ENCODE assay signal across 10 cellular contexts in the genomic region with DNA sequence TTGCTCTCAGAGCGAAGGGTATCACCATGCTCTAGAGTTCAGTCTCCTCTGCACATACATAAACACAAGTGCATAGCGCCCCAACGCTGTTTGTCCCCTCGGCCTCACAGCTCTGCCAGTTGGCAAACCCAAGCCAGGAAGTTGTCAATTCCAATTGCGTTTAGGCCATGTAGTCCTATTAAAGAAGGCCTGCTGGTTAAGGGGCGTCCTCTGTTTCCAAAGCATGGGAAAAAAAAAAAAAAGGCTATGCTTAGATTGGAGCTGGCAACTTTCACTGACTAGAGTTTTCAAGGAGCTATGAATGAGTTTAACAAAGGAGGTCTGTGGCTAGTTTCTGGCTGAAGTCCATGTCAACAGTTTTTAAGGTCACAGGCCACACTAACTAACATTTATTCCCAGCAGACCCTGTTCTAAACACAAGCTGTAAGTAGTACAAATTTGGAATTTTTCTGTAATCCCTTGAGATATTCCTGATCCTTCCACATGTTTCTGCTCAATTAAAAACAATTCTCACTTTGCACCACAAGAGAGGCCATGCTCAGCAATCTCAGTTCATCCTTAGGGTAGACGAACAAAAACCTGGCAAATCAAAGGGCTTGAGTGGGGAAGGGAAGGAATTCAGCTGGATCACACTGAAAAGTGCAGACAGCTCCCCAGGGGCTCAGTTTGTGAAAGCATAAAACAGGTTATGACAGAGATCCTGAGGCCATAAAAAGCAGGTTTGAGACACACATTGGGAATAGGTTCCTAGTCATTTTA.
DNase-seq lines count a peak whose midpoint lies in the region; ATAC-seq and TF ChIP-seq lines count a peak whose summit lies in the region.
"Had no signal": no experiment of that assay in that cellular context is flagged by ENCODE, and none has a peak within 500 bp of the region (broad histone marks: within the 10 kb centered on the region; RNA-seq: fewer than 3 reads in every experiment).

No MANE protein-coding gene starts in this region.

- H3K79me2 ChIP-seq in neural cell (replicated peaks; ENCODE audit: insufficient read depth, low read length), result no peaks in the 10 kb centered on the region

- no peaks in the 10 kb centered on the region for H4K20me1 ChIP-seq in neural cell (ENCODE audit: insufficient read depth)

- no peaks in the 10 kb centered on the region for H3K9me3 ChIP-seq in SJCRH30 (replicated peaks)
- no peaks in the 10 kb centered on the region for H3K9me3 ChIP-seq in neural cell (ENCODE audit: low read length)
- H3K9me3 ChIP-seq in WERI-Rb-1 (ENCODE audit: severe bottlenecking), result no peaks in the 10 kb centered on the region

- TF ChIP-seq RAD21 in neural cell (conservative IDR thresholded peaks at IDR 0.05), result no peak

- H3K4me3 ChIP-seq in SJCRH30 (no peak overlapping the region), fibroblast of villous mesenchyme (ENCODE audit: low read depth, low read length) (no peak overlapping the region), neural cell (ENCODE audit: low read length) (no peak overlapping the region), WERI-Rb-1 (ENCODE audit: low read depth, low read length) (no peak overlapping the region)

- no peak overlapping the region for H2AFZ ChIP-seq in neural cell (ENCODE audit: low read depth, low read length)

- no peak overlapping the region for H3K9ac ChIP-seq in neural cell (ENCODE audit: low read length)

- H3K4me2 ChIP-seq in neural cell (ENCODE audit: low read length), result no peak overlapping the region

- H3K36me3 ChIP-seq in SJCRH30 (no peaks in the 10 kb centered on the region), neural cell (ENCODE audit: insufficient read depth, low read length) (no peaks in the 10 kb centered on the region), WERI-Rb-1 (no peaks in the 10 kb centered on the region)

- H3F3A ChIP-seq in neural cell (ENCODE audit: insufficient read depth, low read length, poor library complexity, severe bottlenecking), result no peaks in the 10 kb centered on the region

- no peak for TF ChIP-seq EP300 in neural cell (conservative IDR thresholded peaks at IDR 0.05; ENCODE audit: poor library complexity, severe bottlenecking)

- H3K27me3 ChIP-seq in SJCRH30 (no peaks in the 10 kb centered on the region), neural cell (ENCODE audit: insufficient read depth, low read depth, low read length) (no peaks in the 10 kb centered on the region), WERI-Rb-1 (ENCODE audit: insufficient read depth, low read depth, severe bottlenecking) (no peaks in the 10 kb centered on the region)

- DNase-seq in AG09319 (ENCODE audit: extremely low read depth, low read depth) (peak; percentile 57), SJCRH30 (peak; percentile 53 to 80), fibroblast of villous mesenchyme (ENCODE audit: low read depth) (peak; percentile 94), WERI-Rb-1 (no peak), HT-29 (ENCODE audit: low spot score) (no peak)
- no peak for DNase-seq in activated naive CD4-positive, alpha-beta T cell (lab: John Stamatoyannopoulos, UW)
- DNase-seq: activated effector memory CD4-positive, alpha-beta T cell treated with anti-CD3 and anti-CD28 coated beads, Interleukin-2, amount 50 U/mL, for 16 hours; foreskin fibroblast had no signal

- no peak for ATAC-seq in HG03442 (IDR thresholded peaks at IDR 0.05; ENCODE audit: unreplicated experiment)

- no peaks in the 10 kb centered on the region for H3K9me2 ChIP-seq in neural cell (ENCODE audit: insufficient read depth, low read length)

- no peak for TF ChIP-seq CTCF in AG09319 (IDR thresholded peaks at IDR 0.05; ENCODE audit: low read depth, low read length)
- no peak for TF ChIP-seq CTCF in fibroblast of villous mesenchyme (IDR thresholded peaks at IDR 0.05; ENCODE audit: insufficient read depth, low read depth, low read length)
- peak; percentile 18 for TF ChIP-seq CTCF in neural cell (IDR thresholded peaks at IDR 0.05; ENCODE audit: poor library complexity, severe bottlenecking)
- TF ChIP-seq CTCF in WERI-Rb-1 (IDR thresholded peaks at IDR 0.05; ENCODE audit: low read depth, low read length), result no peak

- peaks cover 12% of the 10 kb centered on the region for H3K4me1 ChIP-seq in SJCRH30

- no peak overlapping the region for H3K27ac ChIP-seq in SJCRH30
- H3K27ac ChIP-seq in neural cell (ENCODE audit: low read length), result no peak overlapping the region
- no peak overlapping the region for H3K27ac ChIP-seq in WERI-Rb-1

TF ChIP-seq in neural cell, 6 proteins besides CTCF, POLR2A, EP300 and RAD21:
- no peak for TF ChIP-seq EZH2 (IDR thresholded peaks at IDR 0.05; ENCODE audit: borderline replicate concordance, insufficient read depth, low read length, poor library complexity, severe bottlenecking)
- no peak for TF ChIP-seq TAF1 (IDR thresholded peaks at IDR 0.05; ENCODE audit: low read depth)
- TF ChIP-seq MXI1 (conservative IDR thresholded peaks at IDR 0.05; ENCODE audit: poor library complexity, severe bottlenecking), result no peak
- TF ChIP-seq REST (IDR thresholded peaks at IDR 0.05; ENCODE audit: borderline replicate concordance), result no peak
- no peak for TF ChIP-seq SMC3 (conservative IDR thresholded peaks at IDR 0.05; ENCODE audit: poor library complexity)
- no peak for TF ChIP-seq POLR2AphosphoS5 (IDR thresholded peaks at IDR 0.05)

Comparison
In these comparisons a context has a peak if more than half of its experiments do, and no peak if none do; other contexts are left out.
1. DNase-seq: peak in AG09319 (single experiment), SJCRH30 (2 of 2) and fibroblast of villous mesenchyme (single experiment); none in WERI-Rb-1 (single experiment), activated naive CD4-positive, alpha-beta T cell (0 of 4) and HT-29 (single experiment).